In genomic region chr1:174266476-174266875, GRCh38 we compare ENCODE assay signal across 17 cellular contexts.
"Had no signal": no experiment of that assay in that cellular context is flagged by ENCODE, and none has a peak within 500 bp of the region (broad histone marks: within the 10 kb centered on the region; RNA-seq: fewer than 3 reads in every experiment).

No MANE protein-coding gene starts in this region.

- H3K27me3 ChIP-seq: brain microvascular endothelial cell, tibial artery had no signal

- H3K27ac ChIP-seq: brain microvascular endothelial cell, coronary artery, tibial artery had no signal

- H3K27me3 Mint-ChIP-seq: activated CD4-positive, alpha-beta memory T cell treated with anti-CD3 and anti-CD28 coated beads for 36 hours; activated CD4-positive, alpha-beta T cell treated with anti-CD3 and anti-CD28 coated beads for 36 hours; central memory CD8-positive, alpha-beta T cell; memory B cell; progenitor cell of endocrine pancreas had no signal

- H3K36me3 ChIP-seq: brain microvascular endothelial cell had no signal

- H3K4me3 ChIP-seq: coronary artery, tibial artery had no signal

- H3K36me3 Mint-ChIP-seq: activated CD4-positive, alpha-beta memory T cell treated with anti-CD3 and anti-CD28 coated beads for 36 hours; WTC11 had no signal

- H3K9me3 Mint-ChIP-seq: activated CD4-positive, alpha-beta memory T cell treated with anti-CD3 and anti-CD28 coated beads for 36 hours; central memory CD8-positive, alpha-beta T cell; memory B cell; neural crest cell; WTC11 had no signal

- H3K27ac Mint-ChIP-seq: activated CD4-positive, alpha-beta memory T cell treated with anti-CD3 and anti-CD28 coated beads for 36 hours; activated CD4-positive, alpha-beta T cell treated with anti-CD3 and anti-CD28 coated beads for 36 hours; progenitor cell of endocrine pancreas; WTC11 had no signal

- H3K9me3 ChIP-seq: tibial artery had no signal

- H3K4me1 ChIP-seq: tibial artery had no signal

- DNase-seq: activated CD4-positive, alpha-beta memory T cell treated with anti-CD3 and anti-CD28 coated beads for 36 hours; activated CD4-positive, alpha-beta T cell treated with anti-CD3 and anti-CD28 coated beads for 36 hours; activated naive CD4-positive, alpha-beta T cell treated with Interleukin-2 at 50 U/mL for 16 hours; activated T-cell treated with anti-CD3 and anti-CD28 coated beads for 4 hours; aorta; brain microvascular endothelial cell; stimulated activated CD4-positive, alpha-beta T cell treated with anti-CD3 and anti-CD28 coated beads, Interleukin-12 subunit alpha, Interleukin-12 subunit beta, amount 100 ng/mL, for 4 hours; stimulated activated CD4-positive, alpha-beta T cell treated with anti-CD3 and anti-CD28 coated beads, Interleukin-1b, Interleukin-23, amount 100 ng/mL, for 48 hours; stimulated activated CD8-positive, alpha-beta memory T cell treated with anti-CD3 and anti-CD28 coated beads, Interleukin-4, amount 100 ng/mL, for 48 hours; stimulated activated naive CD4-positive, alpha-beta T cell; tibial artery had no signal

- ATAC-seq: activated CD4-positive, alpha-beta T cell treated with anti-CD3 and anti-CD28 coated beads for 36 hours; WTC11 had no signal

- H3K4me3 Mint-ChIP-seq: activated CD4-positive, alpha-beta memory T cell treated with anti-CD3 and anti-CD28 coated beads for 36 hours; activated CD4-positive, alpha-beta T cell treated with anti-CD3 and anti-CD28 coated beads for 36 hours; central memory CD8-positive, alpha-beta T cell; memory B cell; neural crest cell; WTC11 had no signal

- H3K4me1 Mint-ChIP-seq: activated CD4-positive, alpha-beta T cell treated with anti-CD3 and anti-CD28 coated beads for 36 hours; central memory CD8-positive, alpha-beta T cell; WTC11 had no signal
